8 cellular contexts compared by ENCODE assay signal in the genomic region with DNA sequence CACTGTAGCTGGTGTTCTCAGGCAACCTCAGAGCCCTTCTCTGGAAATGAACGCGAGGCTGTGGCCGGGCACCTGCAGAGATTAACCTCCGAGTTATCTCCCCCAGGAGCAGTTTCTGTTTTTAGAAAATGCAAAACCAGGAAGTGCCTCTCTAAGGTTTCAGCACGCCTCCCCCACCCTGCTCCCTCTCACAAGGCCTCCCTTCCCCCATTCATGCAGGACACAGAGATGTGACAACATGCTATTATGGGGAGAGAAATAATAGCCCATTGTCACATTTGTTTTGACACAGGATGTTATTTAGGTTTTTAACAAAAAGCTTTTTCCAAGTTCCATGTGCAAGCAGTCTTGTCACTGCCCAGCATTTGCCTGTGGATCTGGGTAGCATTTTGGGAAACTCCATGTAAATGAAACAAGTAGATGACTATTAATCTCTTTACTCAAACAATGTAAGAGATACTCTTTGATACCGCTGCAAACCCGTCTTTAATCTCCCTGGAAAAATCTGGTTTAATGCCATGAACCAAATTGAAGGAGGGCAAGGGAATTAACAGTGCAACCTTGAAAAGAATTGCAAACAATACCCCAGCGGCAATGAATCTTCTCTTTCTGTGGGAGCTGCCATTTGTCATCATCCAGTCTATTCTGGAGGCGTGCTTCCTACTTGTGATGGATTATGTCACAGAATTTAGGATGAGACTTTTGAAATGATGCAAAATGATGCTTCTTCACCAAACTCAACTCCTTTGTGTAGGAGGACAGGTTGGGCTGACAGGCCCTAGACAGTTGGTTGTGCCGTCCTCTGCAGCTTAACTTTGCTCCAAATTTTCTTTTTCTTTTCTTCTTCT.
DNase-seq lines count a peak whose midpoint lies in the region; ATAC-seq and TF ChIP-seq lines count a peak whose summit lies in the region.

No MANE protein-coding gene starts in this region.

- H3K4me1 Mint-ChIP-seq in T-helper 1 cell treated with Interleukin-12 subunit alpha and Interleukin-12 subunit beta and Interleukin-4 antibody, amounts not matched to agents 30 μg/mL and 1 μg/mL, for 36 hours (ENCODE audit: low read depth), result peaks cover 18% of the 10 kb centered on the region
- peaks cover 48% of the 10 kb centered on the region for H3K4me1 Mint-ChIP-seq in glutamatergic neuron (ENCODE audit: low read depth, unreplicated experiment)

- ATAC-seq in HG03025 (IDR thresholded peaks at IDR 0.05; ENCODE audit: low FRiP score, unreplicated experiment), result no peak
- ATAC-seq in HG02852 (IDR thresholded peaks at IDR 0.05; ENCODE audit: unreplicated experiment), result no peak

- H3K36me3 Mint-ChIP-seq in T-helper 1 cell treated with Interleukin-12 subunit alpha and Interleukin-12 subunit beta and Interleukin-4 antibody, amounts not matched to agents 30 μg/mL and 1 μg/mL, for 36 hours (ENCODE audit: low read depth), result no peaks in the 10 kb centered on the region
- no peaks in the 10 kb centered on the region for H3K36me3 Mint-ChIP-seq in glutamatergic neuron (ENCODE audit: unreplicated experiment)

- no peak for TF ChIP-seq CTCF in glutamatergic neuron (IDR thresholded peaks at IDR 0.05; ENCODE audit: partially characterized antibody, unreplicated experiment)

- peaks cover 5% of the 10 kb centered on the region for H3K27me3 Mint-ChIP-seq in T-helper 1 cell treated with Interleukin-12 subunit alpha and Interleukin-12 subunit beta and Interleukin-4 antibody, amounts not matched to agents 30 μg/mL and 1 μg/mL, for 36 hours (ENCODE audit: low read depth)
- peaks cover 3% of the 10 kb centered on the region for H3K27me3 Mint-ChIP-seq in glutamatergic neuron (ENCODE audit: unreplicated experiment)

- peak overlapping the region; percentile 82 for H3K4me3 Mint-ChIP-seq in T-helper 1 cell treated with Interleukin-12 subunit alpha and Interleukin-12 subunit beta and Interleukin-4 antibody, amounts not matched to agents 30 μg/mL and 1 μg/mL, for 36 hours
- peak overlapping the region; percentile 60 for H3K4me3 Mint-ChIP-seq in glutamatergic neuron (ENCODE audit: unreplicated experiment)

- peak overlapping the region; percentile 76 for H3K27ac Mint-ChIP-seq in T-helper 1 cell treated with Interleukin-12 subunit alpha and Interleukin-12 subunit beta and Interleukin-4 antibody, amounts not matched to agents 30 μg/mL and 1 μg/mL, for 36 hours
- H3K27ac Mint-ChIP-seq in glutamatergic neuron (ENCODE audit: unreplicated experiment), result peak overlapping the region; percentile 62

- H3K9me3 Mint-ChIP-seq in T-helper 1 cell treated with Interleukin-12 subunit alpha and Interleukin-12 subunit beta and Interleukin-4 antibody, amounts not matched to agents 30 μg/mL and 1 μg/mL, for 36 hours, result no peaks in the 10 kb centered on the region
- no peaks in the 10 kb centered on the region for H3K9me3 Mint-ChIP-seq in glutamatergic neuron (ENCODE audit: unreplicated experiment)

- DNase-seq in SKM-1 treated with dmso at 0.1 percent for 144 hours (lab: John Stamatoyannopoulos, UW; ENCODE audit: unreplicated experiment) (peak; percentile 7), SKM-1 (lab: John Stamatoyannopoulos, UW; ENCODE audit: unreplicated experiment) (no peak), glutamatergic neuron (no peak), activated gamma-delta T cell treated with Interleukin-2 at 50 U/mL for 16 hours (no peak)
- DNase-seq in stimulated activated CD4-positive, alpha-beta T cell treated with anti-CD3 and anti-CD28 coated beads, TNF-alpha, amount 100 ng/mL, for 48 hours (ENCODE audit: low read depth in 3 of 3), result peak in 2 of 3 donors; percentile 6 to 9

Comparison
In these comparisons a context has a peak if more than half of its experiments do, and no peak if none do; other contexts are left out.
1. DNase-seq: peak in SKM-1 treated with dmso at 0.1 percent for 144 hours (single experiment) and stimulated activated CD4-positive, alpha-beta T cell treated with anti-CD3 and anti-CD28 coated beads, TNF-alpha, amount 100 ng/mL, for 48 hours (2 of 3); none in SKM-1 (single experiment), glutamatergic neuron (single experiment) and activated gamma-delta T cell treated with Interleukin-2 at 50 U/mL for 16 hours (single experiment).